In genomic region chr5:33968133-33969005, GRCh38 we compare ENCODE assay signal across 27 cellular contexts. TPM values are rescaled to one million over a fixed set of nuclear protein-coding genes. Genes with fewer than 3 reads are reported as not detected.
DNase-seq lines count a peak whose midpoint lies in the region; ATAC-seq, FAIRE-seq and TF ChIP-seq lines count a peak whose summit lies in the region.
"Had no signal": no experiment of that assay in that cellular context is flagged by ENCODE, and none has a peak within 500 bp of the region (broad histone marks: within the 10 kb centered on the region; RNA-seq: fewer than 3 reads in every experiment).

No MANE protein-coding gene starts in this region.

- no peaks in the 10 kb centered on the region for H4K20me1 ChIP-seq in Loucy (ENCODE audit: insufficient read depth, low read length, poor library complexity, severe bottlenecking)

- H3K4me1 Mint-ChIP-seq in activated CD4-positive, alpha-beta T cell treated with anti-CD3 and anti-CD28 coated beads, Interleukin-2, amount 10 ng/mL, durations not matched to agents 7 days and 5 days, result peaks cover 24% of the 10 kb centered on the region
- H3K4me1 Mint-ChIP-seq: naive B cell had no signal

- CTCF ChIA-PET in AG04450 (lab: Charles Lee), result interaction anchor here (1.0 to 4.3 kb wide), 9 partner anchors 12 to 544 kb away, joined by 3 to 126 read pairs (median 5); partner anchors contain the start of gene RXFP3
- CTCF ChIA-PET in activated CD4-positive, alpha-beta T cell treated with anti-CD3 and anti-CD28 coated beads, Interleukin-2, amount 10 ng/mL, durations not matched to agents 7 days and 5 days (lab: Charles Lee), result interaction anchor here (0.6 kb wide), 1 partner anchor 10 kb away, joined by 3 read pairs; no protein-coding TSS in a partner anchor

- no peak overlapping the region for H3K4me2 ChIP-seq in Loucy (ENCODE audit: low read depth, low read length, poor library complexity, severe bottlenecking)
- H3K4me2 ChIP-seq: KMS-11, smooth muscle cell had no signal

- H3K36me3 Mint-ChIP-seq in activated CD4-positive, alpha-beta T cell treated with anti-CD3 and anti-CD28 coated beads, Interleukin-2, amount 10 ng/mL, durations not matched to agents 7 days and 5 days (ENCODE audit: low read depth), result no peaks in the 10 kb centered on the region
- H3K36me3 Mint-ChIP-seq: activated naive CD8-positive, alpha-beta T cell treated with anti-CD3 and anti-CD28 coated beads, Interleukin-2, amount 10 ng/mL, durations not matched to agents 7 days and 5 days; CD4-positive, CD25-positive, alpha-beta regulatory T cell; naive B cell had no signal

- H3K4me1 ChIP-seq in Loucy (ENCODE audit: insufficient read depth, low read length, poor library complexity, severe bottlenecking), result peaks cover 8% of the 10 kb centered on the region
- H3K4me1 ChIP-seq: Peyer's patch had no signal

- H3K9me3 Mint-ChIP-seq in activated CD4-positive, alpha-beta T cell treated with anti-CD3 and anti-CD28 coated beads, Interleukin-2, amount 10 ng/mL, durations not matched to agents 7 days and 5 days, result no peaks in the 10 kb centered on the region
- H3K9me3 Mint-ChIP-seq: activated naive CD8-positive, alpha-beta T cell treated with anti-CD3 and anti-CD28 coated beads, Interleukin-2, amount 10 ng/mL, durations not matched to agents 7 days and 5 days; CD4-positive, CD25-positive, alpha-beta regulatory T cell; naive B cell had no signal

- H3K4me3 Mint-ChIP-seq in activated CD4-positive, alpha-beta T cell treated with anti-CD3 and anti-CD28 coated beads, Interleukin-2, amount 10 ng/mL, durations not matched to agents 7 days and 5 days, result no peak overlapping the region
- H3K4me3 Mint-ChIP-seq: activated naive CD8-positive, alpha-beta T cell treated with anti-CD3 and anti-CD28 coated beads, Interleukin-2, amount 10 ng/mL, durations not matched to agents 7 days and 5 days; CD4-positive, CD25-positive, alpha-beta regulatory T cell; naive B cell had no signal

- H3K27me3 Mint-ChIP-seq in activated CD4-positive, alpha-beta T cell treated with anti-CD3 and anti-CD28 coated beads, Interleukin-2, amount 10 ng/mL, durations not matched to agents 7 days and 5 days, result peaks cover 1% of the 10 kb centered on the region

- peak; percentile 14; the same call in 1 of the 2 replicates for TF ChIP-seq CTCF in AG04450 (IDR thresholded peaks at IDR 0.05; ENCODE audit: low read depth, low read length)
- TF ChIP-seq CTCF in Loucy (conservative IDR thresholded peaks at IDR 0.05; ENCODE audit: low read length), result 0 out of 2 replicates have a peak, but pooled peaks have one; percentile 8
- no peak for TF ChIP-seq CTCF in bronchial epithelial cell (IDR thresholded peaks at IDR 0.05; ENCODE audit: insufficient read depth, low read length, severe bottlenecking)

- FAIRE-seq in bronchial epithelial cell (lab: Jason Lieb, UNC), result no peak

- H3K36me3 ChIP-seq in Loucy (ENCODE audit: insufficient read depth, low read length), result no peaks in the 10 kb centered on the region
- H3K36me3 ChIP-seq in bronchial epithelial cell (ENCODE audit: control insufficient read depth, insufficient read depth, low read length), result no peaks in the 10 kb centered on the region
- H3K36me3 ChIP-seq: Peyer's patch, thoracic aorta had no signal

- no peak overlapping the region for H3K27ac ChIP-seq in AG04450 (ENCODE audit: low read depth, low read length)
- no peak overlapping the region for H3K27ac ChIP-seq in caudate nucleus (ENCODE audit: low read depth, low read length)
- H3K27ac ChIP-seq: coronary artery, KMS-11, Peyer's patch, thoracic aorta had no signal

- H3K9me3 ChIP-seq in AG04450 (ENCODE audit: control insufficient read depth, insufficient read depth, low read length) (no peaks in the 10 kb centered on the region), Loucy (ENCODE audit: insufficient read depth, low read depth, low read length) (no peaks in the 10 kb centered on the region)
- H3K9me3 ChIP-seq: Peyer's patch, thoracic aorta had no signal

- H3K79me2 ChIP-seq in Loucy (ENCODE audit: insufficient read depth, low read length), result no peaks in the 10 kb centered on the region

- no peaks in the 10 kb centered on the region for H3K9me2 ChIP-seq in Loucy (replicated peaks; ENCODE audit: low read depth, low read length)

- peaks cover 14% of the 10 kb centered on the region for H3K27me3 ChIP-seq in AG04450 (ENCODE audit: control insufficient read depth, insufficient read depth, low read length)
- no peaks in the 10 kb centered on the region for H3K27me3 ChIP-seq in Loucy (ENCODE audit: insufficient read depth, low read length, poor library complexity, severe bottlenecking)
- H3K27me3 ChIP-seq in bronchial epithelial cell (ENCODE audit: control insufficient read depth, insufficient read depth, low read length), result no peaks in the 10 kb centered on the region
- H3K27me3 ChIP-seq: Peyer's patch had no signal

- POLR2A ChIA-PET in AG04450 (lab: Yijun Ruan, JAX), result no interaction called here
- POLR2A ChIA-PET in activated CD4-positive, alpha-beta T cell treated with anti-CD3 and anti-CD28 coated beads, Interleukin-2, amount 10 ng/mL, durations not matched to agents 7 days and 5 days (lab: Charles Lee), result no interaction called here

- H3K27ac Mint-ChIP-seq in activated CD4-positive, alpha-beta T cell treated with anti-CD3 and anti-CD28 coated beads, Interleukin-2, amount 10 ng/mL, durations not matched to agents 7 days and 5 days, result no peak overlapping the region
- H3K27ac Mint-ChIP-seq: activated naive CD8-positive, alpha-beta T cell treated with anti-CD3 and anti-CD28 coated beads, Interleukin-2, amount 10 ng/mL, durations not matched to agents 7 days and 5 days; CD4-positive, CD25-positive, alpha-beta regulatory T cell; naive B cell had no signal

- H3F3A ChIP-seq in Loucy (ENCODE audit: low read depth), result no peaks in the 10 kb centered on the region

- ATAC-seq in HG03108 (IDR thresholded peaks at IDR 0.05; ENCODE audit: unreplicated experiment) (no peak), HG03571 (IDR thresholded peaks at IDR 0.05; ENCODE audit: unreplicated experiment) (no peak)

- H3K9ac ChIP-seq in Loucy (ENCODE audit: low read depth, low read length, poor library complexity, severe bottlenecking), result no peak overlapping the region
- H3K9ac ChIP-seq: KMS-11 had no signal

- H3K4me3 ChIP-seq in AG04450 (ENCODE audit: low read depth, low read length), result no peak overlapping the region
- no peak overlapping the region for H3K4me3 ChIP-seq in Loucy (ENCODE audit: low read length, poor library complexity, severe bottlenecking)
- no peak overlapping the region for H3K4me3 ChIP-seq in bronchial epithelial cell (ENCODE audit: low read depth, low read length)
- H3K4me3 ChIP-seq: coronary artery, Peyer's patch, smooth muscle cell, thoracic aorta had no signal

- no peak overlapping the region for H2AFZ ChIP-seq in Loucy (ENCODE audit: low read length)

- DNase-seq in AG04450 (ENCODE audit: low read depth, low spot score) (no peak), NCI-H774 (lab: John Stamatoyannopoulos, UW) (peak; percentile 11), bronchial epithelial cell (ENCODE audit: low read depth) (peak; percentile 10), caudate nucleus (lab: John Stamatoyannopoulos, UW) (no peak)
- DNase-seq in activated CD4-positive, alpha-beta T cell treated with anti-CD3 and anti-CD28 coated beads, Interleukin-2, amount 10 ng/mL, durations not matched to agents 7 days and 5 days, result no peak
- DNase-seq: activated CD4-positive, alpha-beta T cell treated with anti-CD3 and anti-CD28 coated beads, Interleukin-2, amount 50 U/mL, for 48 hours; activated CD8-positive, alpha-beta memory T cell treated with anti-CD3 and anti-CD28 coated beads, Interleukin-2, amount 50 U/mL, for 48 hours; activated naive CD8-positive, alpha-beta T cell treated with anti-CD3 and anti-CD28 coated beads, Interleukin-2, amount 10 ng/mL, durations not matched to agents 7 days and 5 days; CD4-positive, CD25-positive, alpha-beta regulatory T cell; GF-D8; naive B cell; NCI-H1048; NCI-H1930; NK-92 treated with Interleukin-12 subunit alpha and Interleukin-12 subunit beta, amount 100 ng/mL, for 24 hours; occipital lobe; Peyer's patch; stimulated activated naive CD4-positive, alpha-beta T cell had no signal

RNA-seq across cellular contexts. Expression of gene SLC45A2, which starts 16.1 kb away (rescaled TPM):
- not detected in 2 replicates for polyA plus RNA-seq in AG04450 (2011; rRNA removed)
- polyA minus RNA-seq in AG04450 (2011; rRNA and poly(A)+ RNA removed), result not detected in 2 replicates
- total RNA-seq in bronchial epithelial cell, result not detected in 2 replicates
- under 1 TPM in 1 of 2 experiments, not detected in 1; 0.19 TPM for total RNA-seq in activated CD4-positive, alpha-beta T cell treated with anti-CD3 and anti-CD28 coated beads, Interleukin-2, amount 10 ng/mL, durations not matched to agents 7 days and 5 days
- total RNA-seq: CD4-positive, CD25-positive, alpha-beta regulatory T cell; mesenteric fat pad; Peyer's patch; thoracic aorta had no signal
- polyA plus RNA-seq: CD4-positive, CD25-positive, alpha-beta regulatory T cell had no signal

RNA-seq across cellular contexts. Expression of gene RXFP3, which starts 32.2 kb away (rescaled TPM):
- polyA plus RNA-seq in AG04450 (2011; rRNA removed), result not detected in 2 replicates
- not detected in 2 replicates for polyA minus RNA-seq in AG04450 (2011; rRNA and poly(A)+ RNA removed)
- not detected in 2 replicates for total RNA-seq in bronchial epithelial cell
- total RNA-seq in activated CD4-positive, alpha-beta T cell treated with anti-CD3 and anti-CD28 coated beads, Interleukin-2, amount 10 ng/mL, durations not matched to agents 7 days and 5 days, result not detected
- total RNA-seq: activated naive CD8-positive, alpha-beta T cell treated with anti-CD3 and anti-CD28 coated beads, Interleukin-2, amount 10 ng/mL, durations not matched to agents 7 days and 5 days; CD4-positive, CD25-positive, alpha-beta regulatory T cell; mesenteric fat pad; Peyer's patch; SK-MEL-5; smooth muscle cell; T-helper 2 cell treated with Interferon-gamma antibody and Interleukin-4, amounts not matched to agents 100 ng/mL and 5 ng/mL, for 36 hours; thoracic aorta had no signal
- polyA plus RNA-seq: CD4-positive, CD25-positive, alpha-beta regulatory T cell had no signal

RNA-seq across cellular contexts. Expression of gene AMACR, which starts 39.5 kb away (rescaled TPM):
- polyA plus RNA-seq in AG04450 (2011; rRNA removed), result 8.0 and 10.0 TPM in 2 replicates
- 4.6 TPM in 2 replicates for polyA minus RNA-seq in AG04450 (2011; rRNA and poly(A)+ RNA removed)
- total RNA-seq in bronchial epithelial cell, result 6.3 and 6.5 TPM in 2 replicates
- 1 to 10 TPM; 4.8 to 6.0 TPM for total RNA-seq in activated CD4-positive, alpha-beta T cell treated with anti-CD3 and anti-CD28 coated beads, Interleukin-2, amount 10 ng/mL, durations not matched to agents 7 days and 5 days

Comparison
In these comparisons a context has a peak if more than half of its experiments do, and no peak if none do; other contexts are left out.
1. DNase-seq: peak in NCI-H774 (single experiment) and bronchial epithelial cell (single experiment); none in AG04450 (single experiment), caudate nucleus (0 of 61) and activated CD4-positive, alpha-beta T cell treated with anti-CD3 and anti-CD28 coated beads, Interleukin-2, amount 10 ng/mL, durations not matched to agents 7 days and 5 days (single experiment).